Comparison of ENCODE assay signal across 26 cellular contexts in genomic region chr5:20463206-20463605, GRCh38.
"Had no signal": no experiment of that assay in that cellular context is flagged by ENCODE, and none has a peak within 500 bp of the region (broad histone marks: within the 10 kb centered on the region; RNA-seq: fewer than 3 reads in every experiment).

No MANE protein-coding gene starts in this region.

- H3K4me3 ChIP-seq: pancreas, prostate gland, right lobe of liver, sigmoid colon, stomach, thoracic aorta, thyroid gland, tibial nerve, upper lobe of left lung, vagina had no signal

- H3K27ac Mint-ChIP-seq: natural killer cell treated with Interleukin-12 subunit alpha and Interleukin-12 subunit beta and Interleukin-15 and Interleukin-18, amount 100 ng/mL, for 72 hours; nephron progenitor cell; stimulated activated effector memory CD8-positive, alpha-beta T cell treated with anti-CD3 and anti-CD28 coated beads, Interleukin-12 subunit alpha, Interleukin-12 subunit beta, amount 100 ng/mL, for 72 hours; stimulated activated naive B cell treated with anti-CD40 and anti-IgM and Interleukin-4, amounts not matched to agents 10 μg/mL and 1 μg/mL and 100 μg/mL, for 72 hours; stimulated activated naive CD8-positive, alpha-beta T cell treated with anti-CD3 and anti-CD28 coated beads, Interleukin-15, Interleukin-2, amounts not matched to agents 100 ng/mL and 50 ng/mL, for 24 hours had no signal

- H3K36me3 Mint-ChIP-seq: stimulated activated effector memory CD8-positive, alpha-beta T cell treated with anti-CD3 and anti-CD28 coated beads, Interleukin-12 subunit alpha, Interleukin-12 subunit beta, amount 100 ng/mL, for 72 hours; stimulated activated naive B cell treated with anti-CD40 and anti-IgM and Interleukin-4, amounts not matched to agents 10 μg/mL and 1 μg/mL and 100 μg/mL, for 72 hours had no signal

- H3K27me3 ChIP-seq: neutrophil, pancreas, right lobe of liver, sigmoid colon, stomach, thyroid gland, tibial nerve, upper lobe of left lung, vagina had no signal

- H3K4me1 ChIP-seq: pancreas, prostate gland, right lobe of liver, sigmoid colon, stomach, thyroid gland, tibial nerve, upper lobe of left lung, vagina had no signal

- ATAC-seq: natural killer cell treated with Interleukin-12 subunit alpha and Interleukin-12 subunit beta and Interleukin-15 and Interleukin-18, amount 100 ng/mL, for 72 hours; pancreas; right cardiac atrium; right lobe of liver; stimulated activated effector memory CD8-positive, alpha-beta T cell treated with anti-CD3 and anti-CD28 coated beads, Interleukin-12 subunit alpha, Interleukin-12 subunit beta, amount 100 ng/mL, for 72 hours; stimulated activated naive B cell treated with anti-CD40 and anti-IgM and Interleukin-4, amounts not matched to agents 10 μg/mL and 1 μg/mL and 100 μg/mL, for 72 hours had no signal

- H3K4me1 Mint-ChIP-seq: nephron progenitor cell; neural crest cell; stimulated activated effector memory CD8-positive, alpha-beta T cell treated with anti-CD3 and anti-CD28 coated beads, Interleukin-12 subunit alpha, Interleukin-12 subunit beta, amount 100 ng/mL, for 72 hours; stimulated activated naive B cell treated with anti-CD40 and anti-IgM and Interleukin-4, amounts not matched to agents 10 μg/mL and 1 μg/mL and 100 μg/mL, for 72 hours had no signal

- H3K9me3 Mint-ChIP-seq: nephron progenitor cell, neural crest cell had no signal

- H3K27ac ChIP-seq: neutrophil, pancreas, prostate gland, right lobe of liver, sigmoid colon, stomach, thoracic aorta, thyroid gland, tibial nerve, upper lobe of left lung, vagina had no signal

- DNase-seq: nephron progenitor cell; nucleus accumbens; pancreas; right cardiac atrium; right lobe of liver; sigmoid colon; small intestine; stimulated activated CD4-positive, alpha-beta T cell treated with anti-CD3 and anti-CD28 coated beads, Interleukin-15, amount 100 ng/mL, for 24 hours; stimulated activated CD4-positive, alpha-beta T cell treated with anti-CD3 and anti-CD28 coated beads, Interleukin-2, amount 100 ng/mL, for 24 hours; stimulated activated CD4-positive, alpha-beta T cell treated with anti-CD3 and anti-CD28 coated beads, Interleukin-2, amount 100 ng/mL, for 48 hours; stimulated activated CD4-positive, alpha-beta T cell treated with anti-CD3 and anti-CD28 coated beads, Interleukin-4, amount 100 ng/mL, for 24 hours; stimulated activated naive B cell treated with anti-CD40 and anti-IgM and Interleukin-4, amounts not matched to agents 10 μg/mL and 1 μg/mL and 100 μg/mL, for 72 hours; stimulated activated naive CD4-positive, alpha-beta T cell treated with Interleukin-2 at 50 U/mL for 16 hours; stomach; thyroid gland; trophoblast cell; upper lobe of left lung had no signal

- H3K36me3 ChIP-seq: neutrophil, pancreas, prostate gland, right lobe of liver, sigmoid colon, stomach, thoracic aorta, thyroid gland, tibial nerve, upper lobe of left lung, vagina had no signal

- H3K27me3 Mint-ChIP-seq: natural killer cell treated with Interleukin-12 subunit alpha and Interleukin-12 subunit beta and Interleukin-15 and Interleukin-18, amount 100 ng/mL, for 72 hours; stimulated activated naive B cell treated with anti-CD40 and anti-IgM and Interleukin-4, amounts not matched to agents 10 μg/mL and 1 μg/mL and 100 μg/mL, for 72 hours; stimulated activated naive CD8-positive, alpha-beta T cell treated with anti-CD3 and anti-CD28 coated beads, Interleukin-15, Interleukin-2, amounts not matched to agents 100 ng/mL and 50 ng/mL, for 24 hours had no signal

- H3K4me3 Mint-ChIP-seq: natural killer cell treated with Interleukin-12 subunit alpha and Interleukin-12 subunit beta and Interleukin-15 and Interleukin-18, amount 100 ng/mL, for 72 hours; nephron progenitor cell; neural crest cell; stimulated activated effector memory CD8-positive, alpha-beta T cell treated with anti-CD3 and anti-CD28 coated beads, Interleukin-12 subunit alpha, Interleukin-12 subunit beta, amount 100 ng/mL, for 72 hours; stimulated activated naive B cell treated with anti-CD40 and anti-IgM and Interleukin-4, amounts not matched to agents 10 μg/mL and 1 μg/mL and 100 μg/mL, for 72 hours; stimulated activated naive CD8-positive, alpha-beta T cell treated with anti-CD3 and anti-CD28 coated beads, Interleukin-15, Interleukin-2, amounts not matched to agents 100 ng/mL and 50 ng/mL, for 24 hours had no signal
